In the genomic region with DNA sequence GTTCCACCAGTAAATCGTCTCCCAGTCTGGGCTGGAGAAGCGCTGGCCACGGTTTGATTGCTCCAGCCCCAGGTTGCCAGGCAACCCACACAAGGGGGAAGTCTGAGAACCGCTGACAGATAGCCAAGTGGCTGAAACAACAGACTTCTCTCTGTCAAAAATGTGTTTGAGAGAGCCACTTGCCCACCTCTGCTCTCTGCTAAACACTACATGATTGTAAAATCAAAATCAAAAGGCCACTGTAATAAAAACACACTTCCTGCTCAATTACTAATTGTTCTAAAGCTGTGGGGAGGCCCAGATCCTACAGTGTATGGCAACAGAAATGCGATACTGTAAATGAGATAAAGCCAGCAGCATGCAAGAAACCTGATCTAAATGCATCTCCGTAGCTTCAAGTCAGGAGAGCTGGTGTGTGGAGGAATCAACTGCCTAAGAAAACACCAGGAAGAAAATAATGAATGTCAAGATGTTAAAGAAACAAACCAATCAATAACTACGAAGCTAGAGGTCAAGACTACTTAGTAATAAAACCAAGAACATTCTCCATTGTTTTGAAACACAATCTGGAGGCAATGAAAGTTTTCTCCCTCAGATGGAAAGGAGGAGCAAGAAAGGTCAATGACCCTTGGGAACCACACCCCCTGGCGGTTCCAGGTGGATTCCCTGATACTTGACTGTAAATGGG, we compare ENCODE assay signal across 8 cellular contexts.
A peak's percentile ranks its signal among the peaks of the same experiment; 100 is the strongest.
DNase-seq lines count a peak whose midpoint lies in the region; ATAC-seq and TF ChIP-seq lines count a peak whose summit lies in the region.

No MANE protein-coding gene starts in this region.

- H3K27me3 ChIP-seq in PC-3 (ENCODE audit: low read length) (no peaks in the 10 kb centered on the region), duodenal mucosa (ENCODE audit: control insufficient read depth in 1 of 2, insufficient read depth in 2 of 2, low read length in 2 of 2) (no peaks in the 10 kb centered on the region), lower lobe of right lung (ENCODE audit: low read depth) (no peaks in the 10 kb centered on the region), thoracic aorta (replicated peaks; ENCODE audit: insufficient read depth) (no peaks in the 10 kb centered on the region)

- POLR2A ChIA-PET in PC-3 (lab: Charles Lee; ENCODE audit: unreplicated experiment): interaction anchor here (0.7 kb wide), 1 partner anchor 89 kb away, joined by 3 read pairs; no protein-coding TSS in a partner anchor

- no peak overlapping the region for H3K4me3 ChIP-seq in PC-3 (ENCODE audit: low read length)
- peak overlapping the region; percentile 1 to 23 for H3K4me3 ChIP-seq in duodenal mucosa (ENCODE audit: low read depth in 1 of 2, low read length in 2 of 2)
- H3K4me3 ChIP-seq in lower lobe of right lung: no peak overlapping the region
- H3K4me3 ChIP-seq in thoracic aorta: no peak overlapping the region

- no peak overlapping the region for H3K9ac ChIP-seq in PC-3 (ENCODE audit: low read length)
- H3K9ac ChIP-seq in duodenal mucosa (ENCODE audit: low read depth in 1 of 2, low read length in 2 of 2): no peak overlapping the region

- peaks cover 9% of the 10 kb centered on the region; the same call in 1 of the 2 replicates for H3K4me1 ChIP-seq in PC-3 (ENCODE audit: insufficient read depth, low read length)
- H3K4me1 ChIP-seq in duodenal mucosa (ENCODE audit: control insufficient read depth in 1 of 2, insufficient read depth in 2 of 2, low read length in 2 of 2): peaks cover 15 to 26% of the 10 kb centered on the region in 2 donors
- peaks cover 18% of the 10 kb centered on the region for H3K4me1 ChIP-seq in lower lobe of right lung
- peaks cover 15 to 25% of the 10 kb centered on the region in 2 donors for H3K4me1 ChIP-seq in thoracic aorta (ENCODE audit: control insufficient read depth in 1 of 2, low read depth in 2 of 2)

- ATAC-seq in PC-3 (peak; percentile 21; the same call in 1 of the 2 replicates), lower lobe of right lung (peak; percentile 89 to 96), thoracic aorta (ENCODE audit: insufficient number of reproducible peaks, low FRiP score, low read depth) (no peak)

- no peaks in the 10 kb centered on the region for H3K9me2 ChIP-seq in PC-3 (replicated peaks; ENCODE audit: low read length)

- no peaks in the 10 kb centered on the region for H3K79me2 ChIP-seq in PC-3 (ENCODE audit: low read length)

- BruUV-seq in PC-3 (replicated peaks; lab: Mats Ljungman, UMichigan): no TSS peak

- H3K4me2 ChIP-seq in PC-3 (ENCODE audit: low read length): no peak overlapping the region

- no peaks in the 10 kb centered on the region for H3F3A ChIP-seq in PC-3 (ENCODE audit: low read length, unreplicated experiment)

- no peaks in the 10 kb centered on the region for H3K9me3 ChIP-seq in PC-3 (ENCODE audit: low read length)
- no peaks in the 10 kb centered on the region for H3K9me3 ChIP-seq in duodenal mucosa (ENCODE audit: control insufficient read depth in 1 of 2, low read length in 2 of 2)
- H3K9me3 ChIP-seq in lower lobe of right lung: peaks cover 3% of the 10 kb centered on the region
- no peaks in the 10 kb centered on the region for H3K9me3 ChIP-seq in thoracic aorta

- no peak overlapping the region for H3K27ac ChIP-seq in PC-3 (ENCODE audit: low read length)
- H3K27ac ChIP-seq in duodenal mucosa (ENCODE audit: low read depth, low read length): peak overlapping the region; percentile 23
- peak overlapping the region; percentile 61 for H3K27ac ChIP-seq in lower lobe of right lung
- peak overlapping the region; percentile 10 to 64 for H3K27ac ChIP-seq in thoracic aorta

- CTCF ChIA-PET in PC-3 (lab: Charles Lee): no interaction called here

- no peaks in the 10 kb centered on the region for H4K20me1 ChIP-seq in PC-3 (ENCODE audit: low read length)

- no peak overlapping the region for H2AFZ ChIP-seq in PC-3 (ENCODE audit: low read length)

- DNase-seq in GM03348 (ENCODE audit: low spot score): peak; percentile 91
- peak; percentile 50 for DNase-seq in HuH-7 (ENCODE audit: low spot score)
- DNase-seq in PC-3: no peak
- peak; percentile 89 for DNase-seq in lower lobe of right lung
- DNase-seq in thoracic aorta (ENCODE audit: low spot score): peak; percentile 49
- no peak for DNase-seq in activated gamma-delta T cell treated with Interleukin-2 at 50 U/mL for 16 hours
- no peak for DNase-seq in activated CD4-positive, CD25-positive, alpha-beta regulatory T cell (lab: John Stamatoyannopoulos, UW)

- H3K36me3 ChIP-seq in PC-3 (ENCODE audit: low read depth, low read length) (no peaks in the 10 kb centered on the region), duodenal mucosa (ENCODE audit: control insufficient read depth in 1 of 2, insufficient read depth in 2 of 2, low read length in 2 of 2) (no peaks in the 10 kb centered on the region), lower lobe of right lung (no peaks in the 10 kb centered on the region), thoracic aorta (no peaks in the 10 kb centered on the region)

- intact Hi-C loops in PC-3 (cut with micrococcal nuclease) (no loop called here), lower lobe of right lung (cut with DNase I) (no loop called here)

- no peak for TF ChIP-seq CTCF in PC-3 (conservative IDR thresholded peaks at IDR 0.05; ENCODE audit: low read depth, low read length)
- no peak for TF ChIP-seq CTCF in lower lobe of right lung (IDR thresholded peaks at IDR 0.05)
- TF ChIP-seq CTCF in thoracic aorta (IDR thresholded peaks at IDR 0.05): no peak

Comparison
In these comparisons a context has a peak if more than half of its experiments do, and no peak if none do; other contexts are left out.
1. DNase-seq: peak in GM03348 (single experiment), HuH-7 (single experiment), lower lobe of right lung (single experiment) and thoracic aorta (single experiment); none in PC-3 (single experiment), activated gamma-delta T cell treated with Interleukin-2 at 50 U/mL for 16 hours (single experiment) and activated CD4-positive, CD25-positive, alpha-beta regulatory T cell (0 of 4).
2. H3K4me3 ChIP-seq: peak in duodenal mucosa (2 of 2); none in PC-3 (single experiment), lower lobe of right lung (single experiment) and thoracic aorta (single experiment).